8 cellular contexts compared by ENCODE assay signal in genomic region chr7:7944619-7945282, GRCh38. TPM values are rescaled to one million over a fixed set of nuclear protein-coding genes. Genes with fewer than 3 reads are reported as not detected.
A peak's percentile ranks its signal among the peaks of the same experiment; 100 is the strongest.
DNase-seq lines count a peak whose midpoint lies in the region; ATAC-seq and TF ChIP-seq lines count a peak whose summit lies in the region.

No MANE protein-coding gene starts in this region.

- no peak for TF ChIP-seq CTCF in DOHH2 (IDR thresholded peaks at IDR 0.05; ENCODE audit: low read depth, low read length, poor library complexity, severe bottlenecking)
- no peak for TF ChIP-seq CTCF in testis (IDR thresholded peaks at IDR 0.05)

- H3K27ac Mint-ChIP-seq in activated T-cell treated with anti-CD3 and anti-CD28 coated beads, Interleukin-2, amount 50 U/mL, for 24 hours, result peak overlapping the region; percentile 47

- H3K27me3 Mint-ChIP-seq in activated T-cell treated with anti-CD3 and anti-CD28 coated beads, Interleukin-2, amount 50 U/mL, for 24 hours, result no peaks in the 10 kb centered on the region

- intact Hi-C loops in testis (cut with DNase I; ENCODE audit: low total_unique reads), result no loop called here

- no peaks in the 10 kb centered on the region for H3F3A ChIP-seq in DOHH2 (ENCODE audit: control insufficient read depth, insufficient read depth)

- no peaks in the 10 kb centered on the region for H3K79me2 ChIP-seq in DOHH2 (ENCODE audit: control insufficient read depth, low read length)

- ATAC-seq in GM21367 (IDR thresholded peaks at IDR 0.05; ENCODE audit: unreplicated experiment) (peak; percentile 87), HG03571 (IDR thresholded peaks at IDR 0.05; ENCODE audit: unreplicated experiment) (peak; percentile 94)

- no peaks in the 10 kb centered on the region for H3K36me3 Mint-ChIP-seq in activated T-cell treated with anti-CD3 and anti-CD28 coated beads, Interleukin-2, amount 50 U/mL, for 24 hours (ENCODE audit: low read depth)

- no peaks in the 10 kb centered on the region for H3K9me2 ChIP-seq in DOHH2 (replicated peaks; ENCODE audit: control insufficient read depth, low read length)

- H3K4me1 ChIP-seq in DOHH2 (ENCODE audit: control insufficient read depth, low read length), result peaks cover 22% of the 10 kb centered on the region
- no peaks in the 10 kb centered on the region for H3K4me1 ChIP-seq in testis

- no peaks in the 10 kb centered on the region for H3K27me3 ChIP-seq in DOHH2 (ENCODE audit: control insufficient read depth, low read length)
- H3K27me3 ChIP-seq in testis, result no peaks in the 10 kb centered on the region

- no peak for TF ChIP-seq POLR2A in testis (IDR thresholded peaks at IDR 0.05)

- no peaks in the 10 kb centered on the region for H3K36me3 ChIP-seq in DOHH2 (ENCODE audit: control insufficient read depth, low read length)
- no peaks in the 10 kb centered on the region for H3K36me3 ChIP-seq in testis (ENCODE audit: low read depth, missing control alignments)

- 63 to 73% methylated on average over 7 of the region's 7 CpGs for WGBS in testis, 2 donors

- H3K9me3 ChIP-seq in DOHH2 (ENCODE audit: control insufficient read depth, insufficient read depth, low read length), result no peaks in the 10 kb centered on the region
- no peaks in the 10 kb centered on the region for H3K9me3 ChIP-seq in testis

- peaks cover 24% of the 10 kb centered on the region for H3K4me1 Mint-ChIP-seq in activated T-cell treated with anti-CD3 and anti-CD28 coated beads, Interleukin-2, amount 50 U/mL, for 24 hours (ENCODE audit: low read depth)

- H4K20me1 ChIP-seq in DOHH2 (ENCODE audit: control insufficient read depth, insufficient read depth, low read depth, low read length), result no peaks in the 10 kb centered on the region

- H3K27ac ChIP-seq in DOHH2 (ENCODE audit: low read depth, low read length), result peak overlapping the region; percentile 40
- H3K27ac ChIP-seq in testis, result no peak overlapping the region

- peak overlapping the region; percentile 57 for H3K4me2 ChIP-seq in DOHH2 (ENCODE audit: low read length)

- peak overlapping the region; percentile 49 for H3K4me3 Mint-ChIP-seq in activated T-cell treated with anti-CD3 and anti-CD28 coated beads, Interleukin-2, amount 50 U/mL, for 24 hours

- H3K9me3 Mint-ChIP-seq in activated T-cell treated with anti-CD3 and anti-CD28 coated beads, Interleukin-2, amount 50 U/mL, for 24 hours, result no peaks in the 10 kb centered on the region

- DNase-seq in activated T-cell treated with anti-CD3 and anti-CD28 coated beads, Interleukin-2, amount 50 U/mL, for 24 hours, result peak; percentile 60
- DNase-seq in pons (ENCODE audit: low spot score), result peak; percentile 9
- no peak for DNase-seq in amniotic stem cell (lab: John Stamatoyannopoulos, UW)
- no peak for DNase-seq in SW480 (ENCODE audit: low spot score)
- DNase-seq in testis, result no peak

- peak overlapping the region; percentile 44 for H3K4me3 ChIP-seq in DOHH2 (ENCODE audit: low read length)
- H3K4me3 ChIP-seq in testis, result no peak overlapping the region

RNA-seq across cellular contexts. Expression of gene GLCCI1, which starts 23.8 kb away (rescaled TPM):
- total RNA-seq in testis, result 10 to 100 TPM; 30.2 to 49.8 TPM
- 42.2 TPM for polyA plus RNA-seq in testis (ENCODE audit: insufficient read depth, low read depth, low replicate concordance)

Comparison
In these comparisons a context has a peak if more than half of its experiments do, and no peak if none do; other contexts are left out.
1. DNase-seq: peak in activated T-cell treated with anti-CD3 and anti-CD28 coated beads, Interleukin-2, amount 50 U/mL, for 24 hours (single experiment) and pons (single experiment); none in amniotic stem cell (single experiment), SW480 (single experiment) and testis (single experiment).